Comparison of ENCODE assay signal across 1 cellular context in the genomic region with DNA sequence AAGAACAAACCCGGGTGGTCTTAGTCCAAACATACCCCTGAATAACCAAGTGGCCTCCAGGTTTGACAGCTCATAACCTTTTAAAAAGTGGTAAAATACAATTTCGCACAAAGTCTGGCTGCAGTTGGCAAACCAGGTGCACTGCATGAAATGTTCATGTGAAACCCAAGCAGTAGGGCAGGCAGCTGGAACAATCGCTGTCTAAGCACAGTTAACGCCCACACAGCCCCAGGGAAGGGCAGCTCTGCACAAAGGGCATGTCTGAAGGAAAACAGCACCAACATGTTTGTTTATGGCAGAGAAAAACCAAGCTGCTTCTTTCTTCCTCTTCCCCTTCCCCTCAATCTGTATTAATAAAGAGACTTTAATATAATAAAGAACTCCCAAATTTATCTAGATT.
TF ChIP-seq lines count a peak whose summit lies in the region.

No MANE protein-coding gene starts in this region.

TF ChIP-seq in GM12891, 5 proteins besides CTCF, POLR2A, EP300 and RAD21:
- TF ChIP-seq TAF1 (IDR thresholded peaks at IDR 0.05; ENCODE audit: low read depth, low read length) (no peak), PAX5 (IDR thresholded peaks at IDR 0.05; ENCODE audit: insufficient read depth, low read length, severe bottlenecking) (no peak), POU2F2 (IDR thresholded peaks at IDR 0.05; ENCODE audit: low read depth, low read length) (no peak), POLR2AphosphoS5 (IDR thresholded peaks at IDR 0.05; ENCODE audit: low read depth, low read length) (no peak), SPI1 (IDR thresholded peaks at IDR 0.05; ENCODE audit: low read depth, low read length) (no peak)
